ENCODE assay signal across 10 cellular contexts in the genomic region with DNA sequence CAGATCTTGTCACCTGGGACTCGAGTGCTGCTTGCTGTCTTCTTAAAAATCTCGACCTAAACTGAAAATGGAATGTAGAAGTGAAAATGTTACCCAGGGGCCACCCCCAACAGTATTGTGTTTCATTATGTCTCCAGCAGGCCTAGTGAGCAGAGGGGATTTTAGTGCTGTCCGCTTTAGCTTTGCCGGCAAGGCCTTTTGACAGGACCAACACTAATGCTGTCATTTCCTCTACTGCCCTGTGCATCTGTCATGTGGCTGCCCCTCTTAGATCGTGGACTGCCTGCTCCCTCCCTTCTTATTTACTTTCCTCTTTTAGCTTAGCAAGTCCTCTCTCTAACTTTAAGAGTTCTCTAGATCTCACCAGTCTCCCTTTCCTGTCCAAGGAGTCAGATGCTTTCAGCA.
DNase-seq lines count a peak whose midpoint lies in the region; ATAC-seq and TF ChIP-seq lines count a peak whose summit lies in the region.
"Had no signal": no experiment of that assay in that cellular context is flagged by ENCODE, and none has a peak within 500 bp of the region (broad histone marks: within the 10 kb centered on the region; RNA-seq: fewer than 3 reads in every experiment).

No MANE protein-coding gene starts in this region.

- no peak for DNase-seq in naive thymus-derived CD4-positive, alpha-beta T cell
- DNase-seq in NCI-H748 (lab: John Stamatoyannopoulos, UW; ENCODE audit: unreplicated experiment): no peak
- DNase-seq in kidney glomerular epithelial cell (lab: John Stamatoyannopoulos, UW): no peak
- DNase-seq in CD14-positive monocyte (ENCODE audit: low spot score): no peak
- no peak for DNase-seq in NK-92 treated with Interleukin-12 subunit alpha and Interleukin-12 subunit beta, amount 100 ng/mL, for 24 hours (lab: John Stamatoyannopoulos, UW)
- DNase-seq: activated CD4-positive, alpha-beta T cell treated with anti-CD3 and anti-CD28 coated beads, Interleukin-2, amount 50 U/mL, for 48 hours; NCI-H1436 had no signal

- no peak overlapping the region for H3K4me3 ChIP-seq in naive thymus-derived CD4-positive, alpha-beta T cell (ENCODE audit: low read length)

- H3K36me3 Mint-ChIP-seq in naive thymus-derived CD4-positive, alpha-beta T cell: peaks cover 0 to 3% (median 0%) of the 10 kb centered on the region in 5 donors
- no peaks in the 10 kb centered on the region for H3K36me3 Mint-ChIP-seq in CD14-positive monocyte

- POLR2A ChIA-PET in naive thymus-derived CD4-positive, alpha-beta T cell (lab: Charles Lee): no interaction called here

- H3K4me1 ChIP-seq in naive thymus-derived CD4-positive, alpha-beta T cell (ENCODE audit: control insufficient read depth in 2 of 2, insufficient read depth in 2 of 2, low read length in 2 of 2): no peaks in the 10 kb centered on the region

- H3K9me3 Mint-ChIP-seq in naive thymus-derived CD4-positive, alpha-beta T cell: peaks cover 0 to 26% (median 4%) of the 10 kb centered on the region in 11 donors
- peaks cover 0 to 3% (median 0%) of the 10 kb centered on the region in 7 donors for H3K9me3 Mint-ChIP-seq in CD14-positive monocyte

- no peak overlapping the region for H3K4me3 Mint-ChIP-seq in naive thymus-derived CD4-positive, alpha-beta T cell
- no peak overlapping the region for H3K4me3 Mint-ChIP-seq in CD14-positive monocyte

- no peak overlapping the region for H3K27ac ChIP-seq in naive thymus-derived CD4-positive, alpha-beta T cell (ENCODE audit: low read depth, low read length)

- no peaks in the 10 kb centered on the region for H3K36me3 ChIP-seq in naive thymus-derived CD4-positive, alpha-beta T cell (ENCODE audit: control insufficient read depth in 2 of 3, insufficient read depth in 3 of 3, low read length in 3 of 3)

- H3K27me3 ChIP-seq in naive thymus-derived CD4-positive, alpha-beta T cell (ENCODE audit: control insufficient read depth in 2 of 2, insufficient read depth in 2 of 2, low read length in 2 of 2): no peaks in the 10 kb centered on the region

- intact Hi-C loops in naive thymus-derived CD4-positive, alpha-beta T cell (cut with micrococcal nuclease): no loop called here
- intact Hi-C loops in CD14-positive monocyte (cut with micrococcal nuclease): no loop called here

- TF ChIP-seq CTCF in CD14-positive monocyte (IDR thresholded peaks at IDR 0.05): no peak

- H3K9me3 ChIP-seq in naive thymus-derived CD4-positive, alpha-beta T cell (ENCODE audit: control insufficient read depth in 2 of 3, low read length in 3 of 3): no peaks in the 10 kb centered on the region

- H3K27me3 Mint-ChIP-seq in naive thymus-derived CD4-positive, alpha-beta T cell: no peaks in the 10 kb centered on the region
- peaks cover 0 to 2% (median 0%) of the 10 kb centered on the region in 3 donors for H3K27me3 Mint-ChIP-seq in CD14-positive monocyte (ENCODE audit: low read depth in 3 of 3)

- peak; percentile 99 for ATAC-seq in GM18861 (IDR thresholded peaks at IDR 0.05; ENCODE audit: unreplicated experiment)
- ATAC-seq in GM21786 (IDR thresholded peaks at IDR 0.05; ENCODE audit: unreplicated experiment): peak; percentile 100
- ATAC-seq in HG03521 (IDR thresholded peaks at IDR 0.05; ENCODE audit: unreplicated experiment): peak; percentile 98
- peak; percentile 34 for ATAC-seq in naive thymus-derived CD4-positive, alpha-beta T cell

- no peaks in the 10 kb centered on the region for H3K4me1 Mint-ChIP-seq in naive thymus-derived CD4-positive, alpha-beta T cell
- H3K4me1 Mint-ChIP-seq in CD14-positive monocyte: no peaks in the 10 kb centered on the region

- CTCF ChIA-PET in naive thymus-derived CD4-positive, alpha-beta T cell (lab: Charles Lee): no interaction called here

- no peak overlapping the region for H3K27ac Mint-ChIP-seq in naive thymus-derived CD4-positive, alpha-beta T cell
- peak overlapping the region in 1 of 7 donors; percentile 3 for H3K27ac Mint-ChIP-seq in CD14-positive monocyte

Comparison
In these comparisons a context has a peak if more than half of its experiments do, and no peak if none do; other contexts are left out.
1. ATAC-seq: peak in every context shown above with its lines; median percentile 100 in GM21786; 99 in GM18861; 98 in HG03521; 34 in naive thymus-derived CD4-positive, alpha-beta T cell.